14 cellular contexts compared by ENCODE assay signal in the genomic region with DNA sequence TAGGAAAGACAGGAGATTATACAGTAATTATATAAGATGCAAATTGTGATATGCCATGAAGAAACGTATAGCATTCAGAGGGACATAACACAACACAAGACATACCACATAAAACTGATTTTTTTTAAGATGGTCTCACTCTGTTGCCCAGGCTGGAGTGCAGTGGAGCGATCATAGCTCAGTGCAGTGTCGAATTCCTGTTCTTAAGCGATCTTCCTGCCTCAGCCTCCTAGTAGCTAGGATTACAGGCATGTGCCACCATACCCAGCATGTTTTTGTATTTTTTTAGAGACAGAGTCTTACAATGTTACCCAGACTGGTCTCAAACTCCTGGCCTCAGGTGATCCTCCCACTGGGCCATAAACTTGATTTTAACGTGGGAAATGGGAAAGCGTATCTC. TPM values are rescaled to one million over a fixed set of nuclear protein-coding genes. Genes with fewer than 3 reads are reported as not detected.
DNase-seq lines count a peak whose midpoint lies in the region; ATAC-seq and TF ChIP-seq lines count a peak whose summit lies in the region.
"Had no signal": no experiment of that assay in that cellular context is flagged by ENCODE, and none has a peak within 500 bp of the region (broad histone marks: within the 10 kb centered on the region; RNA-seq: fewer than 3 reads in every experiment).

No MANE protein-coding gene starts in this region.

- DNase-seq in HL-60 (ENCODE audit: low read depth in 1 of 2, low spot score in 1 of 2) (no peak), hepatocyte (ENCODE audit: low spot score) (no peak), psoas muscle (no peak), NCI-H82 (lab: John Stamatoyannopoulos, UW) (no peak), uterus (no peak)
- DNase-seq in stimulated activated CD4-positive, alpha-beta T cell treated with anti-CD3 and anti-CD28 coated beads, Interleukin-15, amount 100 ng/mL, for 24 hours: no peak
- DNase-seq: ACHN; BE2C; CD4-positive, alpha-beta memory T cell; DMS153; DMS79; GDM1; H9 had no signal

- H3K4me2 ChIP-seq in hepatocyte: peak overlapping the region; percentile 25

- H3K27ac ChIP-seq in HL-60 (replicated peaks): peak overlapping the region; percentile 89
- peak overlapping the region; percentile 69 for H3K27ac ChIP-seq in hepatocyte
- H3K27ac ChIP-seq in psoas muscle: peak overlapping the region; percentile 3
- H3K27ac ChIP-seq in uterus: no peak overlapping the region

- 78% methylated on average over 6 of the region's 6 CpGs for WGBS in hepatocyte (ENCODE audit: low lambda C conversion rate, missing lambda C conversion rate)
- 59 to 68% (median 60%) methylated on average over 6 of the region's 6 CpGs for WGBS in psoas muscle, 3 donors

- H3K36me3 ChIP-seq in hepatocyte (replicated peaks; ENCODE audit: insufficient read depth, low read depth) (no peaks in the 10 kb centered on the region), psoas muscle (ENCODE audit: insufficient read depth in 1 of 2, low read depth in 1 of 2) (peaks cover 1 to 26% of the 10 kb centered on the region in 2 donors), uterus (no peaks in the 10 kb centered on the region)
- H3K36me3 ChIP-seq: BE2C had no signal

- no peaks in the 10 kb centered on the region for H3K9me2 ChIP-seq in hepatocyte (replicated peaks; ENCODE audit: insufficient read depth)

- TF ChIP-seq CTCF in HL-60 (IDR thresholded peaks at IDR 0.05; ENCODE audit: insufficient read depth, low read length) (no peak), hepatocyte (IDR thresholded peaks at IDR 0.05; ENCODE audit: poor library complexity) (no peak), psoas muscle (IDR thresholded peaks at IDR 0.05) (no peak), uterus (IDR thresholded peaks at IDR 0.05) (no peak)

- H3K4me3 ChIP-seq in HL-60 (replicated peaks; ENCODE audit: insufficient read depth, low read length) (no peak overlapping the region), hepatocyte (no peak overlapping the region), psoas muscle (no peak overlapping the region), uterus (no peak overlapping the region)

- H2AFZ ChIP-seq in hepatocyte: no peak overlapping the region

- H4K20me1 ChIP-seq in hepatocyte (ENCODE audit: insufficient read depth, poor library complexity, severe bottlenecking): no peaks in the 10 kb centered on the region

- no peak for ATAC-seq in psoas muscle
- ATAC-seq: HepG2 had no signal

- H3K4me1 ChIP-seq in hepatocyte (ENCODE audit: insufficient read depth): peaks cover 10% of the 10 kb centered on the region
- H3K4me1 ChIP-seq in psoas muscle: peaks cover 15% of the 10 kb centered on the region
- H3K4me1 ChIP-seq in uterus: no peaks in the 10 kb centered on the region
- H3K4me1 ChIP-seq: BE2C had no signal

- TF ChIP-seq POLR2A in uterus (IDR thresholded peaks at IDR 0.05): no peak

- intact Hi-C loops in psoas muscle (cut with DNase I): loop anchor here in 1 of 2 donors (10.0 kb wide), 1 partner anchor 537 kb away; no protein-coding TSS in a partner anchor
- intact Hi-C loops in uterus (cut with DNase I; ENCODE audit: low total_unique reads): no loop called here

- H3K9me3 ChIP-seq in hepatocyte (ENCODE audit: low read depth): no peaks in the 10 kb centered on the region
- H3K9me3 ChIP-seq in psoas muscle: no peaks in the 10 kb centered on the region
- H3K9me3 ChIP-seq in uterus: no peaks in the 10 kb centered on the region
- H3K9me3 ChIP-seq: BE2C had no signal

- peaks cover 4% of the 10 kb centered on the region for H3K79me2 ChIP-seq in hepatocyte

- no peaks in the 10 kb centered on the region for H3K27me3 ChIP-seq in HL-60 (ENCODE audit: insufficient read depth, poor library complexity, severe bottlenecking)
- H3K27me3 ChIP-seq in hepatocyte: no peaks in the 10 kb centered on the region
- no peaks in the 10 kb centered on the region for H3K27me3 ChIP-seq in psoas muscle (ENCODE audit: insufficient read depth in 3 of 3, low read length in 2 of 3)
- H3K27me3 ChIP-seq in uterus: no peaks in the 10 kb centered on the region
- H3K27me3 ChIP-seq: BE2C had no signal

RNA-seq across cellular contexts. Expression of a gene that starts 2.6 kb away (rescaled TPM):
- 8.8 and 14.1 TPM in 2 replicates for total RNA-seq in hepatocyte
- 5.2 and 5.7 TPM in 2 replicates for polyA plus RNA-seq in hepatocyte
- total RNA-seq in psoas muscle: 1 to 10 TPM; 1.5 to 3.7 (median 2.0) TPM
- polyA plus RNA-seq in psoas muscle: 1 to 10 TPM in 1 of 3 donors, under 1 TPM in 2; 0.08 to 2.2 (median 0.51) TPM
- total RNA-seq in uterus: 10 to 100 TPM in 3 of 4 donors, 1 to 10 TPM in 1; 5.9 to 22.5 (median 16.2) TPM

RNA-seq across cellular contexts. Expression of a gene that starts 2.6 kb away (rescaled TPM):
- total RNA-seq in hepatocyte (5.9 and 6.1 TPM in 2 replicates), psoas muscle (1 to 10 TPM; 6.7 to 8.9 (median 7.7) TPM), uterus (100 to 1,000 TPM in 1 of 4 donors, 10 to 100 TPM in 2, 1 to 10 TPM in 1; 6.8 to 140 (median 11.0) TPM)
- polyA plus RNA-seq in hepatocyte (5.8 and 5.9 TPM in 2 replicates), psoas muscle (10 to 100 TPM in 1 of 3 donors, 1 to 10 TPM in 2; 9.6 to 11.3 (median 9.7) TPM)

RNA-seq across cellular contexts. Expression of a gene that starts 10.7 kb away (rescaled TPM):
- 5.9 and 10.0 TPM in 2 replicates for total RNA-seq in hepatocyte
- 5.8 and 8.9 TPM in 2 replicates for polyA plus RNA-seq in hepatocyte
- total RNA-seq in psoas muscle: not detected
- polyA plus RNA-seq in psoas muscle: under 1 TPM in 2 of 3 donors, not detected in 1; 0.05 to 0.16 TPM
- total RNA-seq in uterus: 1 to 10 TPM in 2 of 4 donors, not detected in 2; 1.6 to 2.8 TPM

RNA-seq across cellular contexts. Expression of a gene that starts 28.7 kb away (rescaled TPM):
- total RNA-seq in hepatocyte (41.1 and 44.8 TPM in 2 replicates), psoas muscle (10 to 100 TPM in 1 of 4 donors, 1 to 10 TPM in 3; 6.8 to 10.5 (median 8.6) TPM), uterus (10 to 100 TPM in 3 of 4 donors, 1 to 10 TPM in 1; 6.2 to 41.0 (median 22.7) TPM)
- polyA plus RNA-seq in hepatocyte (32.7 and 36.7 TPM in 2 replicates), psoas muscle (10 to 100 TPM in 2 of 3 donors, 1 to 10 TPM in 1; 9.9 to 22.5 (median 19.0) TPM)

RNA-seq across cellular contexts. Expression of a gene that starts 28.8 kb away (rescaled TPM):
- 36.6 TPM in 2 replicates for total RNA-seq in hepatocyte
- polyA plus RNA-seq in hepatocyte: 18.5 and 19.4 TPM in 2 replicates
- total RNA-seq in psoas muscle: 10 to 100 TPM; 31.9 to 37.8 (median 36.7) TPM
- 10 to 100 TPM; 20.3 to 44.7 (median 22.8) TPM for polyA plus RNA-seq in psoas muscle
- 10 to 100 TPM; 27.2 to 47.7 (median 28.8) TPM for total RNA-seq in uterus

Comparison
In these comparisons a context has a peak if more than half of its experiments do, and no peak if none do; other contexts are left out.
1. H3K27ac ChIP-seq: peak in HL-60 (single experiment), hepatocyte (single experiment) and psoas muscle (single experiment); none in uterus (0 of 2).